Comparison of ENCODE assay signal across 28 cellular contexts in genomic region chr15:50726315-50726714, GRCh38.
"Had no signal": no experiment of that assay in that cellular context is flagged by ENCODE, and none has a peak within 500 bp of the region (broad histone marks: within the 10 kb centered on the region; RNA-seq: fewer than 3 reads in every experiment).

No MANE protein-coding gene starts in this region.

- H3K27ac ChIP-seq: neural progenitor cell, ovary, parathyroid adenoma, psoas muscle, skin epidermis, spleen, stomach, thoracic aorta, thyroid gland, tibial nerve, upper lobe of left lung, vagina had no signal

- H3K9me3 Mint-ChIP-seq: naive thymus-derived CD4-positive, alpha-beta T cell; nephron; neural progenitor cell; stimulated activated naive B cell treated with anti-CD40 and anti-IgM and Interleukin-4, amounts not matched to agents 10 μg/mL and 1 μg/mL and 100 μg/mL, for 72 hours had no signal

- H3K4me3 ChIP-seq: neural progenitor cell, ovary, psoas muscle, skin epidermis, smooth muscle cell, spleen, stomach, thoracic aorta, thyroid gland, tibial nerve, upper lobe of left lung, vagina had no signal

- H3K9me3 ChIP-seq: ovary, psoas muscle, spleen, stomach, thoracic aorta, thyroid gland, tibial nerve, upper lobe of left lung, vagina had no signal

- FAIRE-seq: urothelium cell line had no signal

- H3K4me3 Mint-ChIP-seq: naive thymus-derived CD4-positive, alpha-beta T cell; nephron; neural progenitor cell; stimulated activated naive B cell treated with anti-CD40 and anti-IgM and Interleukin-4, amounts not matched to agents 10 μg/mL and 1 μg/mL and 100 μg/mL, for 72 hours had no signal

- H3K36me3 ChIP-seq: neural progenitor cell, ovary had no signal

- H3K4me1 Mint-ChIP-seq: naive thymus-derived CD4-positive, alpha-beta T cell; nephron; neural progenitor cell; stimulated activated naive B cell treated with anti-CD40 and anti-IgM and Interleukin-4, amounts not matched to agents 10 μg/mL and 1 μg/mL and 100 μg/mL, for 72 hours had no signal

- ATAC-seq: naive thymus-derived CD4-positive, alpha-beta T cell; psoas muscle; right cardiac atrium; sciatic nerve; stimulated activated naive B cell treated with anti-CD40 and anti-IgM and Interleukin-4, amounts not matched to agents 10 μg/mL and 1 μg/mL and 100 μg/mL, for 72 hours had no signal

- H3K4me1 ChIP-seq: neural progenitor cell, parathyroid adenoma, psoas muscle, spleen, stomach, thyroid gland, tibial nerve, upper lobe of left lung, vagina had no signal

- H3K27me3 ChIP-seq: neural progenitor cell, ovary, spleen, stomach, thyroid gland, tibial nerve, upper lobe of left lung, vagina had no signal

- H3K27me3 Mint-ChIP-seq: naive thymus-derived CD4-positive, alpha-beta T cell; progenitor cell of endocrine pancreas; stimulated activated naive B cell treated with anti-CD40 and anti-IgM and Interleukin-4, amounts not matched to agents 10 μg/mL and 1 μg/mL and 100 μg/mL, for 72 hours had no signal

- H3K27ac Mint-ChIP-seq: neural progenitor cell, progenitor cell of endocrine pancreas had no signal

- DNase-seq: naive thymus-derived CD4-positive, alpha-beta T cell; occipital lobe; ovary; posterior cingulate gyrus; psoas muscle; right cardiac atrium; spleen; stimulated activated CD4-positive, alpha-beta T cell treated with anti-CD3 and anti-CD28 coated beads, Interleukin-12 subunit alpha, Interleukin-12 subunit beta, amount 100 ng/mL, for 4 hours; stimulated activated CD4-positive, alpha-beta T cell treated with anti-CD3 and anti-CD28 coated beads, Interleukin-1b, Interleukin-23, amount 100 ng/mL, for 48 hours; stimulated activated CD4-positive, alpha-beta T cell treated with anti-CD3 and anti-CD28 coated beads, Interleukin-4, amount 100 ng/mL, for 1 hour; stimulated activated CD4-positive, alpha-beta T cell treated with anti-CD3 and anti-CD28 coated beads, Interleukin-4, amount 100 ng/mL, for 4 hours; stimulated activated CD8-positive, alpha-beta memory T cell treated with anti-CD3 and anti-CD28 coated beads, Interleukin-4, amount 100 ng/mL, for 48 hours; stimulated activated naive B cell treated with anti-CD40 and anti-IgM and Interleukin-4, amounts not matched to agents 10 μg/mL and 1 μg/mL and 100 μg/mL, for 72 hours; stimulated activated naive CD4-positive, alpha-beta T cell treated with Interleukin-2 at 50 U/mL for 16 hours; stomach; thyroid gland; upper lobe of left lung had no signal
